ENCODE assay signal across 8 cellular contexts in genomic region chr9:95874989-95875304, GRCh38. TPM values are rescaled to one million over a fixed set of nuclear protein-coding genes. Genes with fewer than 3 reads are reported as not detected.
DNase-seq lines count a peak whose midpoint lies in the region; ATAC-seq and TF ChIP-seq lines count a peak whose summit lies in the region.

No MANE protein-coding gene starts in this region.

- H3K27ac ChIP-seq in neutrophil (peak overlapping the region; percentile 99), suprapubic skin (peak overlapping the region; percentile 100)

- 1% methylated on average over 20 of the region's 20 CpGs for WGBS in suprapubic skin

- TF ChIP-seq CTCF in AG10803 (conservative IDR thresholded peaks at IDR 0.05; ENCODE audit: low read length) (no peak), neutrophil (IDR thresholded peaks at IDR 0.05) (no peak), suprapubic skin (IDR thresholded peaks at IDR 0.05) (no peak)

- no peaks in the 10 kb centered on the region for H3K9me3 ChIP-seq in neutrophil
- H3K9me3 ChIP-seq in suprapubic skin: no peaks in the 10 kb centered on the region

- peak; percentile 49 for DNase-seq in AG10803 (ENCODE audit: low read depth)
- DNase-seq in NCI-H748 treated with DMSO at 0.1 percent for 48 hours (lab: John Stamatoyannopoulos, UW): peak; percentile 34
- peak; percentile 40 for DNase-seq in activated T-cell treated with anti-CD3 and anti-CD28 coated beads for 24 hours (ENCODE audit: low read depth)
- peak in 1 of 2 donors; percentile 74 for DNase-seq in suprapubic skin (ENCODE audit: low spot score in 2 of 2)

- H3K27me3 ChIP-seq in neutrophil (no peaks in the 10 kb centered on the region), suprapubic skin (no peaks in the 10 kb centered on the region)

- no peak for TF ChIP-seq EP300 in suprapubic skin (IDR thresholded peaks at IDR 0.05)

- H3K36me3 ChIP-seq in neutrophil: no peaks in the 10 kb centered on the region
- H3K36me3 ChIP-seq in suprapubic skin: no peaks in the 10 kb centered on the region

- no peak for TF ChIP-seq POLR2A in suprapubic skin (IDR thresholded peaks at IDR 0.05)

- H3K4me1 ChIP-seq in neutrophil (ENCODE audit: control insufficient read depth in 1 of 2, insufficient read depth in 1 of 2, low read depth in 1 of 2, low read length in 1 of 2) (peaks cover 8 to 9% of the 10 kb centered on the region in 2 experiments), suprapubic skin (peaks cover 18% of the 10 kb centered on the region)

- peak; percentile 30 for ATAC-seq in GM21447 (IDR thresholded peaks at IDR 0.05; ENCODE audit: unreplicated experiment)
- peak; percentile 62 for ATAC-seq in esophagus mucosa
- ATAC-seq in GM21576 (IDR thresholded peaks at IDR 0.05; ENCODE audit: unreplicated experiment): no peak

- no peak overlapping the region for H3K4me3 ChIP-seq in AG10803 (ENCODE audit: low read length)
- no peak overlapping the region for H3K4me3 ChIP-seq in neutrophil (ENCODE audit: low read depth in 1 of 2, low read length in 1 of 2)
- H3K4me3 ChIP-seq in suprapubic skin: no peak overlapping the region

RNA-seq across cellular contexts. Expression of gene ERCC6L2, which starts 0.5 kb away (rescaled TPM):
- total RNA-seq in esophagus mucosa (18.2 TPM), suprapubic skin (10 to 100 TPM; 43.1 to 70.3 (median 47.0) TPM)
